ENCODE assay signal across 8 cellular contexts in the genomic region with DNA sequence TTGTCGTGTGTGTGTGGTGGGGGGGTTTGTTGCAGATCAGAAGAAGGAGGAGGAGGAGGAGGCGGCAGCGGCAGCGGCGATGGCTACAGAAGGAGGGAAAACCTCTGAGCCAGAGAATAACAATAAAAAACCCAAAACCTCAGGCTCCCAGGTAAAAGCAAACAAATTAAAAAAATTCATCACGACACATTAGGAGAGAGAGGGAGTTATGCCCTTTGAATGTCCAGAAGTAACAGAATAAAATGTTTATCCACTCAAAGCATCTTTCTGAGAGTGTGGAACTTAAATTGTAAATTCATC. TPM values are rescaled to one million over a fixed set of nuclear protein-coding genes. Genes with fewer than 3 reads are reported as not detected.
DNase-seq lines count a peak whose midpoint lies in the region; ATAC-seq and TF ChIP-seq lines count a peak whose summit lies in the region.

No MANE protein-coding gene starts in this region.

- intact Hi-C loops in Caco-2 (cut with micrococcal nuclease; ENCODE audit: unreplicated experiment): loop anchor here (1.0 to 5.0 kb wide), 2 partner anchors 76 to 641 kb away; a partner anchor contains a TSS

- no peaks in the 10 kb centered on the region for H3K36me3 ChIP-seq in Caco-2 (ENCODE audit: control insufficient read depth, insufficient read depth, low read length)
- no peaks in the 10 kb centered on the region for H3K36me3 ChIP-seq in esophagus (ENCODE audit: control insufficient read depth in 2 of 2, insufficient read depth in 2 of 2, low read length in 1 of 2)
- H3K36me3 ChIP-seq in parathyroid adenoma (ENCODE audit: control insufficient read depth, insufficient read depth, low read length): no peaks in the 10 kb centered on the region

- no peaks in the 10 kb centered on the region for H3K27me3 ChIP-seq in Caco-2 (replicated peaks; ENCODE audit: control insufficient read depth, insufficient read depth, low read length)
- H3K27me3 ChIP-seq in esophagus (ENCODE audit: control insufficient read depth in 1 of 2, insufficient read depth in 2 of 2, low read length in 2 of 2): no peaks in the 10 kb centered on the region
- H3K27me3 ChIP-seq in parathyroid adenoma (ENCODE audit: control insufficient read depth, insufficient read depth, low read length): no peaks in the 10 kb centered on the region

- H3K4me1 Mint-ChIP-seq in Caco-2 (ENCODE audit: low read depth, unreplicated experiment): peaks cover 16% of the 10 kb centered on the region

- peak overlapping the region; percentile 98 for H3K4me3 Mint-ChIP-seq in Caco-2 (ENCODE audit: unreplicated experiment)

- POLR2A ChIA-PET in Caco-2 (lab: Charles Lee): no interaction called here
- POLR2A ChIA-PET in RWPE1 (lab: Yijun Ruan, JAX; ENCODE audit: low non-redundant PET): no interaction called here

- CTCF ChIA-PET in Caco-2 (lab: Charles Lee): interaction anchor here (0.7 kb wide), 1 partner anchor 165 kb away, joined by 3 read pairs; no protein-coding TSS in a partner anchor
- CTCF ChIA-PET in RWPE1 (lab: Yijun Ruan, JAX): no interaction called here

- peak overlapping the region; percentile 75 for H3K4me3 ChIP-seq in Caco-2 (ENCODE audit: low read depth, low read length)
- peak overlapping the region; percentile 71 to 80 for H3K4me3 ChIP-seq in esophagus (ENCODE audit: low read depth in 1 of 2, low read length in 2 of 2)
- H3K4me3 ChIP-seq in parathyroid adenoma (ENCODE audit: low read depth, low read length): peak overlapping the region; percentile 52

- BruUV-seq in Caco-2 (replicated peaks; lab: Mats Ljungman, UMichigan): no TSS peak

- H3K4me2 ChIP-seq in parathyroid adenoma (ENCODE audit: low read length): peak overlapping the region; percentile 35

- ATAC-seq in HG03175 (IDR thresholded peaks at IDR 0.05; ENCODE audit: unreplicated experiment) (no peak), HG03342 (IDR thresholded peaks at IDR 0.05; ENCODE audit: unreplicated experiment) (no peak)

- H3K27ac Mint-ChIP-seq in Caco-2 (ENCODE audit: unreplicated experiment): peak overlapping the region; percentile 99

- H3K9me3 Mint-ChIP-seq in Caco-2 (ENCODE audit: unreplicated experiment): no peaks in the 10 kb centered on the region

- 2% methylated on average over 6 of the region's 6 CpGs for WGBS in esophagus, 2 donors

- H3K27me3 Mint-ChIP-seq in Caco-2 (ENCODE audit: insufficient read depth, unreplicated experiment): no peaks in the 10 kb centered on the region

- H3K4me1 ChIP-seq in Caco-2 (peaks cover 6% of the 10 kb centered on the region; the same call in 1 of the 2 replicates), esophagus (ENCODE audit: control insufficient read depth in 2 of 2, insufficient read depth in 2 of 2, low read length in 1 of 2) (peaks cover 4 to 8% of the 10 kb centered on the region in 2 donors), parathyroid adenoma (peaks cover 3% of the 10 kb centered on the region)

- H3K9ac ChIP-seq in parathyroid adenoma: no peak overlapping the region

- H3K9me3 ChIP-seq in Caco-2 (no peaks in the 10 kb centered on the region), esophagus (ENCODE audit: control insufficient read depth in 2 of 2, insufficient read depth in 1 of 2, low read depth in 1 of 2, low read length in 1 of 2) (no peaks in the 10 kb centered on the region), parathyroid adenoma (ENCODE audit: control insufficient read depth, low read length) (no peaks in the 10 kb centered on the region)

- H3K36me3 Mint-ChIP-seq in Caco-2 (ENCODE audit: insufficient read depth, unreplicated experiment): peaks cover 34% of the 10 kb centered on the region

- peak overlapping the region; percentile 85 for H2AFZ ChIP-seq in parathyroid adenoma

- peaks cover 15% of the 10 kb centered on the region for H3K79me2 ChIP-seq in parathyroid adenoma

- H3K27ac ChIP-seq in RWPE1 (peak overlapping the region; percentile 93), esophagus (ENCODE audit: low read depth in 2 of 2, low read length in 1 of 2) (peak overlapping the region; percentile 85 to 99), parathyroid adenoma (peak overlapping the region; percentile 84)

- TF ChIP-seq CTCF in Caco-2 (IDR thresholded peaks at IDR 0.05; ENCODE audit: insufficient read depth in 1 of 2, low read depth in 1 of 2, low read length in 1 of 2, severe bottlenecking in 1 of 2, unreplicated experiment in 1 of 2) (no peak), RWPE1 (conservative IDR thresholded peaks at IDR 0.05; ENCODE audit: low read depth) (no peak), parathyroid adenoma (IDR thresholded peaks at IDR 0.05) (no peak)

- DNase-seq in Caco-2: no peak
- no peak for DNase-seq in RWPE1 (ENCODE audit: low spot score)
- no peak for DNase-seq in stimulated activated CD4-positive, alpha-beta T cell treated with anti-CD3 and anti-CD28 coated beads, Interleukin-2, amount 100 ng/mL, for 48 hours
- no peak for DNase-seq in NCI-H2227 treated with DMSO at 0.1 percent for 48 hours (lab: John Stamatoyannopoulos, UW)

RNA-seq across cellular contexts. Expression of a gene that starts 0.7 kb away (rescaled TPM):
- total RNA-seq in Caco-2 (2022): 10.8 and 15.1 TPM in 2 replicates
- under 1 TPM; 0.63 to 0.69 TPM for polyA plus RNA-seq in esophagus
